ENCODE assay signal across 16 cellular contexts in the genomic region with DNA sequence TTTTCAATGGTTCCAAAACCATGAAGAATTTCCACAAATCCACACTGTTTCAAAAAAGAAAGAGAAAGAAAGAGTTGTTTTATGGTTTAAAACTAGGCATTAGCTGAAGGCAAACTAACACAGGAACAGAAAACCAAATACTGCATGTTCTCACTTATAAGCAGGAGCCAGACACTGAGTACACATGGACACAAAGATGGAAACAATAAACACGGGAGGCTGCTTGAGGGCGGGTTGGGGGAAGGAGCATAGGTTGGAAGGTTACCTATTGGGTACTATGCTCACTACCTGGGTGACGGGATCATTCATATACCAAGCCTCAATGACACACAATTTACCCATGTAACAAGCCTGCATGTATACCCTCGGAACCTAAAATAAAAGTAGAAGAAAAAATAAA. TPM values are rescaled to one million over a fixed set of nuclear protein-coding genes. Genes with fewer than 3 reads are reported as not detected.
DNase-seq lines count a peak whose midpoint lies in the region; ATAC-seq and TF ChIP-seq lines count a peak whose summit lies in the region.
"Had no signal": no experiment of that assay in that cellular context is flagged by ENCODE, and none has a peak within 500 bp of the region (broad histone marks: within the 10 kb centered on the region; RNA-seq: fewer than 3 reads in every experiment).

No MANE protein-coding gene starts in this region.

- H3K36me3 Mint-ChIP-seq in Calu3 (ENCODE audit: insufficient read depth, unreplicated experiment) (no peaks in the 10 kb centered on the region), WTC11 (no peaks in the 10 kb centered on the region)
- H3K36me3 Mint-ChIP-seq in natural killer cell treated with Interleukin-12 subunit alpha and Interleukin-12 subunit beta and Interleukin-15 and Interleukin-18, amount 100 ng/mL, for 72 hours = no peaks in the 10 kb centered on the region

- H4K12ac ChIP-seq in trophoblast cell (ENCODE audit: low read depth, low read length) = no peak overlapping the region

- H3K27me3 ChIP-seq in trophoblast cell (ENCODE audit: insufficient read depth, low read length) (no peaks in the 10 kb centered on the region), body of pancreas (no peaks in the 10 kb centered on the region), ovary (no peaks in the 10 kb centered on the region)
- H3K27me3 ChIP-seq: BLaER1 had no signal

- H4K8ac ChIP-seq in trophoblast cell (ENCODE audit: low read depth, low read length) = no peak overlapping the region

- intact Hi-C loops in Calu3 (cut with micrococcal nuclease; ENCODE audit: unreplicated experiment) = loop anchor here (2.0 to 10.0 kb wide), 4 partner anchors 15 to 255 kb away; no protein-coding TSS in a partner anchor
- intact Hi-C loops in body of pancreas (cut with DNase I) = no loop called here
- intact Hi-C loops in ovary (cut with DNase I) = no loop called here

- H3K27ac ChIP-seq in trophoblast cell (ENCODE audit: low read depth, low read length) (no peak overlapping the region), body of pancreas (peak overlapping the region in 1 of 4 donors; percentile 2), ovary (no peak overlapping the region)
- H3K27ac ChIP-seq: BLaER1, SJSA1 had no signal

- no peak overlapping the region for H3K18ac ChIP-seq in trophoblast cell (ENCODE audit: low read length)

- POLR2A ChIA-PET in WTC11 (lab: Charles Lee) = no interaction called here

- H3K4me1 ChIP-seq in trophoblast cell (ENCODE audit: control insufficient read depth in 1 of 2, insufficient read depth in 2 of 2, low read length in 2 of 2) = peaks cover 5 to 14% of the 10 kb centered on the region in 2 experiments
- peaks cover 40% of the 10 kb centered on the region for H3K4me1 ChIP-seq in body of pancreas
- peaks cover 6% of the 10 kb centered on the region for H3K4me1 ChIP-seq in ovary (ENCODE audit: insufficient read depth)
- H3K4me1 ChIP-seq: BLaER1, SJSA1 had no signal

- no peak overlapping the region for H3K23ac ChIP-seq in trophoblast cell (ENCODE audit: low read length)

- H2BK5ac ChIP-seq in trophoblast cell (ENCODE audit: low read depth, low read length, poor library complexity) = no peak overlapping the region

- no peak overlapping the region for H2AK5ac ChIP-seq in trophoblast cell (ENCODE audit: low read length)

- H3K9me3 Mint-ChIP-seq in Calu3 (ENCODE audit: low read depth, unreplicated experiment) (no peaks in the 10 kb centered on the region), WTC11 (no peaks in the 10 kb centered on the region)
- H3K9me3 Mint-ChIP-seq in natural killer cell treated with Interleukin-12 subunit alpha and Interleukin-12 subunit beta and Interleukin-15 and Interleukin-18, amount 100 ng/mL, for 72 hours = no peaks in the 10 kb centered on the region
- H3K9me3 Mint-ChIP-seq: CD8-positive, alpha-beta memory T cell had no signal

- DNase-seq in Calu3 (no peak), WTC11 (ENCODE audit: low spot score) (no peak), islet precursor cell (peak; percentile 51), trophoblast cell (no peak), body of pancreas (no peak), ovary (no peak)
- no peak for DNase-seq in natural killer cell treated with Interleukin-12 subunit alpha and Interleukin-12 subunit beta and Interleukin-15 and Interleukin-18, amount 100 ng/mL, for 72 hours (ENCODE audit: low spot score)
- DNase-seq in activated naive CD4-positive, alpha-beta T cell treated with Interleukin-2 at 50 U/mL for 16 hours = no peak
- DNase-seq: CD8-positive, alpha-beta memory T cell; IMR-90; Kasumi-1; NCI-H2029; NCI-H526; PC-3 had no signal

- H3K36me3 ChIP-seq in trophoblast cell (ENCODE audit: control insufficient read depth in 1 of 2, insufficient read depth in 2 of 2, low read length in 2 of 2) (no peaks in the 10 kb centered on the region), body of pancreas (replicated peaks in 1 of 2; ENCODE audit: insufficient read depth in 1 of 2, low read depth in 2 of 2) (no peaks in the 10 kb centered on the region), ovary (no peaks in the 10 kb centered on the region)
- H3K36me3 ChIP-seq: BLaER1, SJSA1 had no signal

- no peak overlapping the region for H3K4me2 ChIP-seq in trophoblast cell (ENCODE audit: low read length)
- H3K4me2 ChIP-seq: BLaER1 had no signal

- H3K9ac ChIP-seq in trophoblast cell (ENCODE audit: low read length) = no peak overlapping the region
- H3K9ac ChIP-seq: BLaER1 had no signal

- no peak overlapping the region for H2AFZ ChIP-seq in trophoblast cell (ENCODE audit: insufficient read depth, low read length, poor library complexity)

- H3K79me1 ChIP-seq in trophoblast cell (ENCODE audit: low read length) = no peaks in the 10 kb centered on the region

- H3K4me3 Mint-ChIP-seq in Calu3 (ENCODE audit: low read depth, unreplicated experiment) (peak overlapping the region; percentile 61), WTC11 (peak overlapping the region; percentile 20)
- no peak overlapping the region for H3K4me3 Mint-ChIP-seq in natural killer cell treated with Interleukin-12 subunit alpha and Interleukin-12 subunit beta and Interleukin-15 and Interleukin-18, amount 100 ng/mL, for 72 hours
- H3K4me3 Mint-ChIP-seq: CD8-positive, alpha-beta memory T cell had no signal

- no peak overlapping the region for H4K91ac ChIP-seq in trophoblast cell (ENCODE audit: low read depth, low read length)

- ATAC-seq in WTC11 (no peak), body of pancreas (no peak)
- no peak for ATAC-seq in natural killer cell treated with Interleukin-12 subunit alpha and Interleukin-12 subunit beta and Interleukin-15 and Interleukin-18, amount 100 ng/mL, for 72 hours
- ATAC-seq: PC-3 had no signal

- peaks cover 17% of the 10 kb centered on the region for H3K79me2 ChIP-seq in trophoblast cell (ENCODE audit: control insufficient read depth, insufficient read depth, low read length, poor library complexity)

- no CpG with 5 or more reads among the region's 4 CpGs for WGBS in trophoblast cell (ENCODE audit: extremely low coverage, insufficient coverage, insufficient read length)
- WGBS in body of pancreas, 2 donors = 79% methylated on average over 4 of the region's 4 CpGs
- 57 to 62% (median 61%) methylated on average over 4 of the region's 4 CpGs for WGBS in ovary, 3 donors

- no peak for TF ChIP-seq CTCF in Calu3 (IDR thresholded peaks at IDR 0.05; ENCODE audit: unreplicated experiment)
- no peak for TF ChIP-seq CTCF in WTC11 (IDR thresholded peaks at IDR 0.05)
- TF ChIP-seq CTCF in body of pancreas (IDR thresholded peaks at IDR 0.05) = no peak
- TF ChIP-seq CTCF in ovary (IDR thresholded peaks at IDR 0.05) = no peak

- TF ChIP-seq POLR2A in body of pancreas (IDR thresholded peaks at IDR 0.05) (no peak), ovary (IDR thresholded peaks at IDR 0.05) (no peak)

- no TSS peak for BruUV-seq in Calu3 (replicated peaks; lab: Mats Ljungman, UMichigan)

- no peak overlapping the region for H3K14ac ChIP-seq in trophoblast cell (ENCODE audit: low read length)

- H3K4ac ChIP-seq in trophoblast cell (ENCODE audit: low read depth, low read length) = peak overlapping the region; percentile 53

- H2BK12ac ChIP-seq in trophoblast cell (ENCODE audit: low read length) = no peak overlapping the region

- H2BK120ac ChIP-seq in trophoblast cell (ENCODE audit: insufficient read depth, low read length, poor library complexity) = no peak overlapping the region

- CTCF ChIA-PET in Calu3 (lab: Charles Lee) (interaction anchor here (1.2 kb wide), 1 partner anchor 77 kb away, joined by 4 read pairs; no protein-coding TSS in a partner anchor), WTC11 (lab: Charles Lee) (interaction anchor here (1.2 kb wide), 1 partner anchor 335 kb away, joined by 3 read pairs; no protein-coding TSS in a partner anchor)

- TF ChIP-seq EP300 in ovary (IDR thresholded peaks at IDR 0.05) = no peak

- peak overlapping the region; percentile 46 for H3K27ac Mint-ChIP-seq in Calu3 (ENCODE audit: unreplicated experiment)
- peak overlapping the region; percentile 54; the same call in 1 of the 2 replicates for H3K27ac Mint-ChIP-seq in WTC11
- no peak overlapping the region for H3K27ac Mint-ChIP-seq in natural killer cell treated with Interleukin-12 subunit alpha and Interleukin-12 subunit beta and Interleukin-15 and Interleukin-18, amount 100 ng/mL, for 72 hours
- H3K27ac Mint-ChIP-seq: CD8-positive, alpha-beta memory T cell had no signal

- H3K4me1 Mint-ChIP-seq in Calu3 (ENCODE audit: low read depth, unreplicated experiment) (peaks cover 38% of the 10 kb centered on the region), WTC11 (peaks cover 61% of the 10 kb centered on the region)
- no peaks in the 10 kb centered on the region for H3K4me1 Mint-ChIP-seq in natural killer cell treated with Interleukin-12 subunit alpha and Interleukin-12 subunit beta and Interleukin-15 and Interleukin-18, amount 100 ng/mL, for 72 hours (ENCODE audit: low read depth in 2 of 2)
- H3K4me1 Mint-ChIP-seq: CD8-positive, alpha-beta memory T cell had no signal

- H3K9me3 ChIP-seq in trophoblast cell (ENCODE audit: insufficient read depth, low read depth, low read length) (no peaks in the 10 kb centered on the region), body of pancreas (no peaks in the 10 kb centered on the region), ovary (no peaks in the 10 kb centered on the region)
- H3K9me3 ChIP-seq: BLaER1, SJSA1 had no signal

- no peaks in the 10 kb centered on the region for H3K27me3 Mint-ChIP-seq in Calu3 (ENCODE audit: unreplicated experiment)
- H3K27me3 Mint-ChIP-seq in WTC11 (ENCODE audit: low read depth) = no peaks in the 10 kb centered on the region
- H3K27me3 Mint-ChIP-seq in natural killer cell treated with Interleukin-12 subunit alpha and Interleukin-12 subunit beta and Interleukin-15 and Interleukin-18, amount 100 ng/mL, for 72 hours = no peaks in the 10 kb centered on the region
- H3K27me3 Mint-ChIP-seq: CD8-positive, alpha-beta memory T cell had no signal

- no peak overlapping the region for H3K4me3 ChIP-seq in trophoblast cell (ENCODE audit: low read depth, low read length)
- no peak overlapping the region for H3K4me3 ChIP-seq in body of pancreas
- no peak overlapping the region for H3K4me3 ChIP-seq in ovary
- H3K4me3 ChIP-seq: BLaER1, SJSA1 had no signal

TF ChIP-seq in WTC11, 78 proteins besides CTCF, POLR2A, EP300 and RAD21:
- TF ChIP-seq SOX15 (CRISPR knock-in tag; IDR thresholded peaks at IDR 0.05) = no peak
- no peak for TF ChIP-seq NFE2L1 (CRISPR knock-in tag; IDR thresholded peaks at IDR 0.05)
- no peak for TF ChIP-seq ZNF396 (CRISPR knock-in tag; IDR thresholded peaks at IDR 0.05; ENCODE audit: borderline replicate concordance)

RNA-seq across cellular contexts. Expression of a gene that starts 45.0 kb away (rescaled TPM):
- total RNA-seq in Calu3 (2022) (53.3 and 54.7 TPM in 2 replicates), WTC11 (2021) (336 to 406 TPM (median 357 TPM) in 3 replicates), body of pancreas (10 to 100 TPM; 18.7 to 25.1 TPM), ovary (10 to 100 TPM in 5 of 7 donors, 1 to 10 TPM in 2; 5.7 to 57.1 (median 31.0) TPM)
- polyA plus RNA-seq in trophoblast cell (2013) = 559 and 563 TPM in 2 replicates
- total RNA-seq in natural killer cell treated with Interleukin-12 subunit alpha and Interleukin-12 subunit beta and Interleukin-15 and Interleukin-18, amount 100 ng/mL, for 72 hours = not detected
- 10 to 100 TPM in 1 of 2 donors, 1 to 10 TPM in 1; 7.5 to 26.3 TPM for polyA plus RNA-seq in ovary
- total RNA-seq: CD8-positive, alpha-beta memory T cell; PC-3 had no signal

Comparison
In these comparisons a context has a peak if more than half of its experiments do, and no peak if none do; other contexts are left out.
1. H3K27ac Mint-ChIP-seq: peak in Calu3 (single experiment) and WTC11 (single experiment); none in natural killer cell treated with Interleukin-12 subunit alpha and Interleukin-12 subunit beta and Interleukin-15 and Interleukin-18, amount 100 ng/mL, for 72 hours (0 of 2).
2. RNA of a gene that starts 45.0 kb away (total RNA-seq): 336 to 406 TPM in WTC11, 53.3 to 54.7 TPM in Calu3, 5.7 to 57.1 TPM in ovary and 18.7 to 25.1 TPM in body of pancreas; not detected in natural killer cell treated with Interleukin-12 subunit alpha and Interleukin-12 subunit beta and Interleukin-15 and Interleukin-18, amount 100 ng/mL, for 72 hours; every median in the first group is over 4 times any median in the second.